In genomic region chr21:15277498-15277897, GRCh38 we compare ENCODE assay signal across 18 cellular contexts.
"Had no signal": no experiment of that assay in that cellular context is flagged by ENCODE, and none has a peak within 500 bp of the region (broad histone marks: within the 10 kb centered on the region; RNA-seq: fewer than 3 reads in every experiment).

No MANE protein-coding gene starts in this region.

- DNase-seq: effector memory CD8-positive, alpha-beta T cell; esophagus squamous epithelium; foreskin fibroblast; glutamatergic neuron; kidney; left cardiac atrium; left ventricle myocardium inferior; lower lobe of right lung; natural killer cell; posterior cingulate gyrus; stimulated activated CD4-positive, alpha-beta T cell treated with anti-CD3 and anti-CD28 coated beads, Interleukin-2, amount 100 ng/mL, for 48 hours; stimulated activated naive CD4-positive, alpha-beta T cell treated with Interleukin-2 at 50 U/mL for 16 hours; tibial artery; upper lobe of left lung; uterus had no signal

- ATAC-seq: effector memory CD8-positive, alpha-beta T cell; gastroesophageal sphincter; left cardiac atrium; lower lobe of right lung; natural killer cell had no signal

- H3K4me3 ChIP-seq: esophagus squamous epithelium, gastroesophageal sphincter, left ventricle myocardium inferior, lower lobe of right lung, right atrium auricular region, smooth muscle cell, tibial artery, upper lobe of left lung, uterus had no signal
